ENCODE assay signal across 8 cellular contexts in the genomic region with DNA sequence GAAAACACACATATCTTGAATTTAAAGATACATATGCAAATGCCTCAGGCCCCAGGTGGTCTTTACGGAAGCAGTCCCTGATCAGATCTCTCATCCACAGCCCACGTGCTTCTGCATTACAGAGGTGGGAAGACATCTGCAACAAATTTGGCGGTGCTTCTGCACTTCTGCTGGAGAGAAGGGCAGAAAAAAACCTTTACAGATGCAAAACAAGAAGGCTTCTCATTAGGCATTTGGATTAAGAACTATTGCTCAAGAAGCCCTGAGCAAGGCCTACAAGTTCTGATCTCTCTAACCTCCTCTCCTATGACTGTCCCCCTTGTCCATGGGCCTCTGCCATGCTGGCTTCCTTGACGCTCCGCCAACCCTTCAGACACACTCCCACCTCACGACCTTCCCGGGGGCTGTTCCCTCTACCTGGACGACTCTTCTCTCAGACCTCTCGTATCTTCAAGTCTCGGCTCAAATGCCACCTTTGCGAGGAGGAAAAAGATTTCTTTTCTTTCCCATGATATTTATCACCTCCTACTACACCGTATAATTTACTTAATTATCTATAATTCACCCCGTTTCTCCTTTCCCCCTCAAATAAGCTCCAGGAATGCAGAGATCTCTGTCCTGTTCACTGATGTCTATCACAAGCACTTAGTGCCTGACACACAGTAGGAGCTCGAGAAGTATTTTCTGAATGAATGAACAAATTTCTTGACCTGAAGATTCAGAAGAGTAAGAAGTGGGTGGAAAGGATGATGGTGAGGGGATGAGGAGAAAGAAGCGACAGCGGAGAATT. TPM values are rescaled to one million over a fixed set of nuclear protein-coding genes. Genes with fewer than 3 reads are reported as not detected.
A peak's percentile ranks its signal among the peaks of the same experiment; 100 is the strongest.
DNase-seq lines count a peak whose midpoint lies in the region; ATAC-seq and TF ChIP-seq lines count a peak whose summit lies in the region.

No MANE protein-coding gene starts in this region.

- no peaks in the 10 kb centered on the region for H3K27me3 ChIP-seq in BE2C
- no peaks in the 10 kb centered on the region for H3K27me3 ChIP-seq in HUES64 (ENCODE audit: insufficient read depth, low read length)
- no peaks in the 10 kb centered on the region for H3K27me3 ChIP-seq in breast epithelium

- intact Hi-C loops in breast epithelium (cut with DNase I; ENCODE audit: low total_unique reads) = loop anchor here (5.0 to 10.0 kb wide), 2 partner anchors 34 to 77 kb away; no protein-coding TSS in a partner anchor

- peak overlapping the region; percentile 71 for H3K4me3 ChIP-seq in BE2C (ENCODE audit: low read depth, low read length)
- H3K4me3 ChIP-seq in HUES64 (ENCODE audit: low read length) = peak overlapping the region; percentile 73
- H3K4me3 ChIP-seq in breast epithelium = peak overlapping the region; percentile 69 to 100 (median 94)
- H3K4me3 ChIP-seq in mesodermal cell (ENCODE audit: extremely low read depth, insufficient read depth, low read length, poor library complexity, severe bottlenecking) = peak overlapping the region; percentile 78

- no peaks in the 10 kb centered on the region for H3K9me3 ChIP-seq in BE2C
- no peaks in the 10 kb centered on the region for H3K9me3 ChIP-seq in HUES64 (ENCODE audit: insufficient read depth, low read depth, low read length)
- no peaks in the 10 kb centered on the region for H3K9me3 ChIP-seq in breast epithelium
- no peaks in the 10 kb centered on the region for H3K9me3 ChIP-seq in mesodermal cell (ENCODE audit: control insufficient read depth, low read length)

- no peak for TF ChIP-seq CTCF in BE2C (IDR thresholded peaks at IDR 0.05; ENCODE audit: low read depth, low read length)
- no peak for TF ChIP-seq CTCF in breast epithelium (IDR thresholded peaks at IDR 0.05)

- in situ Hi-C loops in KBM-7 (cut with MboI; ENCODE audit: low pct_unique_long_range_greater_than_20kb, low sequenced_read_pairs) = no loop called here

- H3K27ac ChIP-seq in HUES64 (ENCODE audit: low read depth, low read length) (peak overlapping the region; percentile 46; the same call in 1 of the 2 replicates), breast epithelium (peak overlapping the region; percentile 97 to 99), mesodermal cell (ENCODE audit: low read depth, low read length, severe bottlenecking) (no peak overlapping the region)

- no peaks in the 10 kb centered on the region for H3K36me3 ChIP-seq in BE2C
- H3K36me3 ChIP-seq in HUES64 (ENCODE audit: insufficient read depth, low read length) = peaks cover 2% of the 10 kb centered on the region; the same call in 1 of the 2 replicates
- H3K36me3 ChIP-seq in breast epithelium = no peaks in the 10 kb centered on the region
- H3K36me3 ChIP-seq in mesodermal cell (ENCODE audit: control insufficient read depth, insufficient read depth, low read length) = peaks cover 8% of the 10 kb centered on the region

- TF ChIP-seq POLR2A in breast epithelium (IDR thresholded peaks at IDR 0.05) = no peak

- H3K4me1 ChIP-seq in BE2C = no peaks in the 10 kb centered on the region
- no peaks in the 10 kb centered on the region for H3K4me1 ChIP-seq in HUES64 (ENCODE audit: insufficient read depth, low read length)
- H3K4me1 ChIP-seq in breast epithelium = peaks cover 5 to 7% of the 10 kb centered on the region in 2 donors
- no peaks in the 10 kb centered on the region for H3K4me1 ChIP-seq in mesodermal cell (ENCODE audit: control insufficient read depth, insufficient read depth, low read length, poor library complexity, severe bottlenecking)

- ATAC-seq in HG02610 (IDR thresholded peaks at IDR 0.05; ENCODE audit: unreplicated experiment) = no peak

- no peak for DNase-seq in BE2C
- DNase-seq in breast epithelium (ENCODE audit: low spot score in 2 of 2) = no peak
- DNase-seq in NCI-H1105 treated with DMSO at 0.1 percent for 48 hours (lab: John Stamatoyannopoulos, UW) = no peak
- DNase-seq in NCI-H2029 (lab: John Stamatoyannopoulos, UW) = no peak
- DNase-seq in KBM-7 = no peak

- WGBS in HUES64 = 14% methylated on average over 16 of the region's 16 CpGs
- WGBS in mesodermal cell (ENCODE audit: insufficient coverage in 2 of 2), 2 experiments = 22 to 24% methylated on average over 14 to 16 of the region's 16 CpGs

- H3K9ac ChIP-seq in HUES64 (ENCODE audit: low read depth, low read length) = peak overlapping the region; percentile 78

RNA-seq across cellular contexts. Expression of a gene that starts 1.1 kb away (rescaled TPM):
- polyA plus RNA-seq in BE2C (2012; ENCODE audit: insufficient read depth, insufficient read length, low read depth) = 12.0 TPM
- 24.3 TPM for polyA plus RNA-seq in HUES64 (2013, experiment 1 of 2)
- polyA plus RNA-seq in HUES64 (2013, experiment 2 of 2) = 26.9 TPM
- total RNA-seq in breast epithelium = 10 to 100 TPM; 40.0 to 61.3 (median 43.0) TPM
- 19.9 TPM for polyA plus RNA-seq in mesodermal cell (2013, experiment 1 of 2)
- polyA plus RNA-seq in mesodermal cell (2013, experiment 2 of 2) = 17.7 TPM
